Comparison of ENCODE assay signal across 1 cellular context in the genomic region with DNA sequence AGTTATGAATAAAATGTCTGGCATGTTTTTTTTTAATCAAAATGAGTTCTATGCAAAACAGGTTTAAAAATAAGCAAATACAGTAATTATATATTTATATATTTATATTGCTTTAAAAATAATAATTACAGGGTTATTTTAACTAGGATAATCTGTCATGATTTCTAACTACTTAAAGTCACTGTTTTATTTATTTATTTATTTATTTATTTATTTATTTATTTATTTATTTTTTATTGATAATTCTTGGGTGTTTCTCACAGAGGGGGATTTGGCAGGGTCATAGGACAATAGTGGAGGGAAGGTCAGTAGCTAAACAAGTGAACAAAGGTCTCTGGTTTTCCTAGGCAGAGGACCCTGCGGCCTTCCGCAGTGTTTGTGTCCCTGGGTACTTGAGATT.
TF ChIP-seq lines count a peak whose summit lies in the region.

No MANE protein-coding gene starts in this region.

TF ChIP-seq in HEK293, 187 proteins besides CTCF, POLR2A, EP300 and RAD21 (continued from another document):
- TF ChIP-seq ZNF518A (tag by site-specific recombination; conservative IDR thresholded peaks at IDR 0.05; ENCODE audit: low read depth): peak; percentile 61; the same call in 1 of the 2 replicates
- peak; percentile 12; the same call in 1 of the 2 replicates for TF ChIP-seq ZNF654 (tag by site-specific recombination; IDR thresholded peaks at IDR 0.05; ENCODE audit: low read depth)
- peak; percentile 65; the same call in 1 of the 2 replicates for TF ChIP-seq ZNF140 (tag by site-specific recombination; IDR thresholded peaks at IDR 0.05)
- TF ChIP-seq ZBTB11 (tag by site-specific recombination; conservative IDR thresholded peaks at IDR 0.05; ENCODE audit: low read depth): peak; percentile 69
- peak; percentile 36; the same call in 1 of the 2 replicates for TF ChIP-seq ZBTB8A (tag by site-specific recombination; IDR thresholded peaks at IDR 0.05)
TF ChIP-seq in HEK293: peak in this region for 11; not testable (repeated sequence) for 176.
